29 cellular contexts compared by ENCODE assay signal in genomic region chr4:107850438-107850837, GRCh38. TPM values are rescaled to one million over a fixed set of nuclear protein-coding genes. Genes with fewer than 3 reads are reported as not detected.
DNase-seq lines count a peak whose midpoint lies in the region; ATAC-seq and TF ChIP-seq lines count a peak whose summit lies in the region.
"Had no signal": no experiment of that assay in that cellular context is flagged by ENCODE, and none has a peak within 500 bp of the region (broad histone marks: within the 10 kb centered on the region; RNA-seq: fewer than 3 reads in every experiment).

No MANE protein-coding gene starts in this region.

- ATAC-seq in natural killer cell (peak in 2 of 3 donors; percentile 22 to 36), GM23338 (no peak), HG03354 (IDR thresholded peaks at IDR 0.05; ENCODE audit: poor library complexity, severe bottlenecking, unreplicated experiment) (peak; percentile 85), mucosa of descending colon (peak; percentile 45)
- ATAC-seq in natural killer cell treated with Interleukin-12 subunit alpha and Interleukin-12 subunit beta and Interleukin-15 and Interleukin-18, amount 100 ng/mL, for 72 hours, result no peak

- H3K27me3 Mint-ChIP-seq in natural killer cell (ENCODE audit: low read depth in 2 of 2) (peaks cover 0 to 12% of the 10 kb centered on the region in 2 donors), GM23338 (ENCODE audit: insufficient read depth, low read depth, poor library complexity) (no peaks in the 10 kb centered on the region)
- peaks cover 2 to 10% of the 10 kb centered on the region in 2 donors for H3K27me3 Mint-ChIP-seq in natural killer cell treated with Interleukin-12 subunit alpha and Interleukin-12 subunit beta and Interleukin-15 and Interleukin-18, amount 100 ng/mL, for 72 hours

- H3K27ac ChIP-seq in GM23338 (ENCODE audit: low read depth) (no peak overlapping the region), WERI-Rb-1 (no peak overlapping the region)
- H3K27ac ChIP-seq: colonic mucosa, left lung, transverse colon had no signal

- peaks cover 0 to 3% of the 10 kb centered on the region in 2 donors for H3K9me3 Mint-ChIP-seq in natural killer cell
- H3K9me3 Mint-ChIP-seq in natural killer cell treated with Interleukin-12 subunit alpha and Interleukin-12 subunit beta and Interleukin-15 and Interleukin-18, amount 100 ng/mL, for 72 hours, result no peaks in the 10 kb centered on the region
- peaks cover 12% of the 10 kb centered on the region for H3K9me3 Mint-ChIP-seq in GM23338
- H3K9me3 Mint-ChIP-seq: T-helper 2 cell treated with Interferon-gamma antibody and Interleukin-4, amounts not matched to agents 5 μg/mL and 100 μg/mL, for 36 hours had no signal

- no peaks in the 10 kb centered on the region for H3K9me2 ChIP-seq in GM23338 (ENCODE audit: insufficient read depth)

- H3F3A ChIP-seq in GM23338 (replicated peaks; ENCODE audit: low read depth), result no peaks in the 10 kb centered on the region

- H3K4me3 Mint-ChIP-seq in natural killer cell (no peak overlapping the region), GM23338 (no peak overlapping the region)
- no peak overlapping the region for H3K4me3 Mint-ChIP-seq in natural killer cell treated with Interleukin-12 subunit alpha and Interleukin-12 subunit beta and Interleukin-15 and Interleukin-18, amount 100 ng/mL, for 72 hours
- H3K4me3 Mint-ChIP-seq: activated naive CD4-positive, alpha-beta T cell treated with anti-CD3 and anti-CD28 coated beads, Interleukin-2, amount 50 U/mL, for 24 hours; T-helper 2 cell treated with Interferon-gamma antibody and Interleukin-4, amounts not matched to agents 5 μg/mL and 100 μg/mL, for 36 hours had no signal

- peaks cover 0 to 13% of the 10 kb centered on the region in 2 donors for H3K4me1 Mint-ChIP-seq in natural killer cell
- no peaks in the 10 kb centered on the region for H3K4me1 Mint-ChIP-seq in natural killer cell treated with Interleukin-12 subunit alpha and Interleukin-12 subunit beta and Interleukin-15 and Interleukin-18, amount 100 ng/mL, for 72 hours (ENCODE audit: low read depth in 2 of 2)
- peaks cover 8% of the 10 kb centered on the region for H3K4me1 Mint-ChIP-seq in GM23338
- H3K4me1 Mint-ChIP-seq: activated naive CD4-positive, alpha-beta T cell treated with anti-CD3 and anti-CD28 coated beads, Interleukin-2, amount 50 U/mL, for 24 hours had no signal

- no peak overlapping the region for H3K27ac Mint-ChIP-seq in natural killer cell
- H3K27ac Mint-ChIP-seq in natural killer cell treated with Interleukin-12 subunit alpha and Interleukin-12 subunit beta and Interleukin-15 and Interleukin-18, amount 100 ng/mL, for 72 hours, result no peak overlapping the region
- no peak overlapping the region for H3K27ac Mint-ChIP-seq in GM23338
- H3K27ac Mint-ChIP-seq: activated naive CD4-positive, alpha-beta T cell treated with anti-CD3 and anti-CD28 coated beads, Interleukin-2, amount 50 U/mL, for 24 hours; CD4-positive, alpha-beta T cell; T-helper 2 cell treated with Interferon-gamma antibody and Interleukin-4, amounts not matched to agents 5 μg/mL and 100 μg/mL, for 36 hours had no signal

- no peak overlapping the region for H3K4me3 ChIP-seq in GM23338
- no peak overlapping the region for H3K4me3 ChIP-seq in mucosa of descending colon
- H3K4me3 ChIP-seq in WERI-Rb-1 (ENCODE audit: low read depth, low read length), result no peak overlapping the region
- H3K4me3 ChIP-seq: colonic mucosa, left lung, transverse colon had no signal

- peaks cover 11% of the 10 kb centered on the region; the same call in 1 of the 2 replicates for H3K4me1 ChIP-seq in GM23338 (ENCODE audit: insufficient read depth)
- peaks cover 5% of the 10 kb centered on the region for H3K4me1 ChIP-seq in mucosa of descending colon (ENCODE audit: low read depth)
- H3K4me1 ChIP-seq: colonic mucosa had no signal

- H3K27me3 ChIP-seq in GM23338 (ENCODE audit: insufficient read depth) (no peaks in the 10 kb centered on the region), WERI-Rb-1 (ENCODE audit: insufficient read depth, low read depth, severe bottlenecking) (no peaks in the 10 kb centered on the region)
- H3K27me3 ChIP-seq: colonic mucosa, left lung, transverse colon had no signal

- H3K36me3 Mint-ChIP-seq in natural killer cell (no peaks in the 10 kb centered on the region), GM23338 (ENCODE audit: low read depth) (peaks cover 5% of the 10 kb centered on the region; the same call in 1 of the 3 replicates)
- no peaks in the 10 kb centered on the region for H3K36me3 Mint-ChIP-seq in natural killer cell treated with Interleukin-12 subunit alpha and Interleukin-12 subunit beta and Interleukin-15 and Interleukin-18, amount 100 ng/mL, for 72 hours
- H3K36me3 Mint-ChIP-seq: activated naive CD4-positive, alpha-beta T cell treated with anti-CD3 and anti-CD28 coated beads, Interleukin-2, amount 50 U/mL, for 24 hours had no signal

- no peaks in the 10 kb centered on the region for H3K79me2 ChIP-seq in GM23338 (replicated peaks; ENCODE audit: insufficient read depth)

- no peaks in the 10 kb centered on the region for H3K36me3 ChIP-seq in GM23338 (ENCODE audit: insufficient read depth)
- H3K36me3 ChIP-seq in mucosa of descending colon (ENCODE audit: low read depth), result no peaks in the 10 kb centered on the region
- H3K36me3 ChIP-seq in WERI-Rb-1, result no peaks in the 10 kb centered on the region
- H3K36me3 ChIP-seq: colonic mucosa, left lung, transverse colon had no signal

- 0 out of 2 replicates have a peak overlapping the region, but pooled peaks have one; percentile 16 for H3K4me2 ChIP-seq in GM23338

- H2AFZ ChIP-seq in GM23338, result no peak overlapping the region

- intact Hi-C loops in natural killer cell (cut with micrococcal nuclease) (no loop called here), mucosa of descending colon (cut with DNase I, micrococcal nuclease) (no loop called here), posterior vena cava (cut with DNase I) (no loop called here)

- H3K9me3 ChIP-seq in mucosa of descending colon, result peaks cover 2% of the 10 kb centered on the region
- H3K9me3 ChIP-seq in WERI-Rb-1 (ENCODE audit: severe bottlenecking), result no peaks in the 10 kb centered on the region
- H3K9me3 ChIP-seq: colonic mucosa, left lung, transverse colon had no signal

- no peaks in the 10 kb centered on the region for H4K20me1 ChIP-seq in GM23338 (replicated peaks; ENCODE audit: insufficient read depth)

- TF ChIP-seq CTCF in natural killer cell (IDR thresholded peaks at IDR 0.05) (no peak), GM23338 (conservative IDR thresholded peaks at IDR 0.05; ENCODE audit: low read depth in 2 of 2) (no peak), mucosa of descending colon (IDR thresholded peaks at IDR 0.05) (no peak), WERI-Rb-1 (IDR thresholded peaks at IDR 0.05; ENCODE audit: low read depth, low read length) (no peak)

- DNase-seq in natural killer cell (no peak), GM23338 (ENCODE audit: low spot score) (no peak), mucosa of descending colon (no peak), WERI-Rb-1 (no peak), posterior vena cava (ENCODE audit: low spot score) (no peak)
- DNase-seq in natural killer cell treated with Interleukin-12 subunit alpha and Interleukin-12 subunit beta and Interleukin-15 and Interleukin-18, amount 100 ng/mL, for 72 hours (ENCODE audit: low spot score), result no peak
- DNase-seq in activated effector memory CD4-positive, alpha-beta T cell treated with anti-CD3 and anti-CD28 coated beads, Interleukin-2, amount 50 U/mL, for 16 hours, result no peak
- DNase-seq: activated CD4-positive, alpha-beta T cell treated with anti-CD3 and anti-CD28 coated beads, Interleukin-2, amount 50 U/mL, for 4 hours; AML-193; anterior cingulate cortex; CD4-positive, alpha-beta T cell; colonic mucosa; effector memory CD4-positive, alpha-beta T cell; IMR-90; left lung; mesendoderm; NCI-H1092; NCI-H187 treated with DMSO at 0.1 percent for 48 hours; NCI-H2171 treated with DMSO at 0.1 percent for 48 hours; NCI-H510A treated with DMSO at 0.1 percent for 48 hours; NK-92 treated with Interleukin-12 subunit alpha and Interleukin-12 subunit beta, amount 100 ng/mL, for 24 hours; occipital lobe; SHP77; small intestine; stimulated activated CD4-positive, alpha-beta T cell treated with anti-CD3 and anti-CD28 coated beads, Interleukin-1b, Interleukin-23, amount 100 ng/mL, for 48 hours; transverse colon had no signal

TF ChIP-seq in GM23338, 12 proteins besides CTCF, POLR2A, EP300 and RAD21:
- no peak for TF ChIP-seq EZH2 (IDR thresholded peaks at IDR 0.05; ENCODE audit: low read depth, unreplicated experiment)

RNA-seq across cellular contexts. Expression of gene SGMS2, which starts 25.7 kb away (rescaled TPM):
- under 1 TPM; 0.16 to 0.98 (median 0.54) TPM for total RNA-seq in natural killer cell
- under 1 TPM; 0.50 to 0.62 TPM for total RNA-seq in natural killer cell treated with Interleukin-12 subunit alpha and Interleukin-12 subunit beta and Interleukin-15 and Interleukin-18, amount 100 ng/mL, for 72 hours
- 0.35 and 0.43 TPM in 2 replicates for total RNA-seq in GM23338 (2014; rRNA removed; shearing (Covaris generic))
- polyA plus RNA-seq in GM23338 (2016; fragmentation: Nextera tagmentation; extraction: Ambion mirVana), result 1.1 and 1.2 TPM in 2 replicates
- total RNA-seq in mucosa of descending colon, result 10 to 100 TPM; 37.5 to 47.8 (median 43.2) TPM
- 10 to 100 TPM; 52.1 to 66.8 TPM for total RNA-seq in posterior vena cava

Comparison
In these comparisons a context has a peak if more than half of its experiments do, and no peak if none do; other contexts are left out.
1. ATAC-seq: peak in natural killer cell (2 of 3), HG03354 (single experiment) and mucosa of descending colon (single experiment); none in natural killer cell treated with Interleukin-12 subunit alpha and Interleukin-12 subunit beta and Interleukin-15 and Interleukin-18, amount 100 ng/mL, for 72 hours (0 of 2) and GM23338 (single experiment).
2. RNA of gene SGMS2, which starts 25.7 kb away (total RNA-seq): 52.1 to 66.8 TPM in posterior vena cava and 37.5 to 47.8 TPM in mucosa of descending colon; 0.50 to 0.62 TPM in natural killer cell treated with Interleukin-12 subunit alpha and Interleukin-12 subunit beta and Interleukin-15 and Interleukin-18, amount 100 ng/mL, for 72 hours, 0.16 to 0.98 TPM in natural killer cell and 0.35 to 0.43 TPM in GM23338; every median in the first group is over 10 times any median in the second.